ENCODE assay signal across 9 cellular contexts in genomic region chr13:41546372-41547252, GRCh38.
DNase-seq lines count a peak whose midpoint lies in the region; ATAC-seq, FAIRE-seq and TF ChIP-seq lines count a peak whose summit lies in the region.
"Had no signal": no experiment of that assay in that cellular context is flagged by ENCODE, and none has a peak within 500 bp of the region (broad histone marks: within the 10 kb centered on the region; RNA-seq: fewer than 3 reads in every experiment).

No MANE protein-coding gene starts in this region.

- TF ChIP-seq POLR2A in upper lobe of left lung (IDR thresholded peaks at IDR 0.05) = no peak

- peak in 1 of 8 donors; percentile 0 for ATAC-seq in heart right ventricle
- ATAC-seq in left ventricle myocardium superior = no peak
- no peak for ATAC-seq in upper lobe of left lung (ENCODE audit: low FRiP score in 2 of 2)
- ATAC-seq in HG03457 (IDR thresholded peaks at IDR 0.05; ENCODE audit: unreplicated experiment) = no peak
- no peak for ATAC-seq in HG03565 (IDR thresholded peaks at IDR 0.05; ENCODE audit: unreplicated experiment)

- no peaks in the 10 kb centered on the region for H4K20me1 ChIP-seq in astrocyte (ENCODE audit: insufficient read depth, low read length)

- H2AFZ ChIP-seq in astrocyte (ENCODE audit: low read depth, low read length) = no peak overlapping the region

- no peaks in the 10 kb centered on the region for H3K27me3 ChIP-seq in heart right ventricle
- peaks cover 2% of the 10 kb centered on the region for H3K27me3 ChIP-seq in astrocyte (ENCODE audit: insufficient read depth, low read length)
- no peaks in the 10 kb centered on the region for H3K27me3 ChIP-seq in layer of hippocampus (ENCODE audit: control insufficient read depth, insufficient read depth, low read length)
- H3K27me3 ChIP-seq in upper lobe of left lung = no peaks in the 10 kb centered on the region
- H3K27me3 ChIP-seq: adrenal gland had no signal

- H3K36me3 Mint-ChIP-seq in astrocyte (ENCODE audit: low read depth, unreplicated experiment) = peaks cover 3% of the 10 kb centered on the region

- H3K79me2 ChIP-seq in astrocyte (ENCODE audit: insufficient read depth, low read length) = no peaks in the 10 kb centered on the region

- H3K27ac ChIP-seq in heart right ventricle (peak overlapping the region in 9 of 10 donors; percentile 68 to 85 (median 76)), astrocyte (ENCODE audit: low read depth, low read length) (peak overlapping the region; percentile 42), layer of hippocampus (ENCODE audit: low read depth, low read length) (peak overlapping the region; percentile 99), upper lobe of left lung (peak overlapping the region in 3 of 4 donors; percentile 50 to 69 (median 68))

- H3K4me1 ChIP-seq in heart right ventricle (peaks cover 0 to 32% (median 18%) of the 10 kb centered on the region in 9 donors), astrocyte (ENCODE audit: insufficient read depth, low read length) (peaks cover 25% of the 10 kb centered on the region), upper lobe of left lung (peaks cover 0 to 14% (median 10%) of the 10 kb centered on the region in 4 donors)
- H3K4me1 ChIP-seq: adrenal gland had no signal

- H3K9me3 Mint-ChIP-seq in astrocyte (ENCODE audit: unreplicated experiment) = peaks cover 5% of the 10 kb centered on the region

- WGBS in heart right ventricle, 2 donors = 90 to 91% methylated on average over 14 of the region's 14 CpGs
- WGBS in upper lobe of left lung, 2 donors = 85 to 86% methylated on average over 8 to 14 of the region's 14 CpGs

- peaks cover 27% of the 10 kb centered on the region for H3K27me3 Mint-ChIP-seq in astrocyte (ENCODE audit: low read depth, unreplicated experiment)

- no peak for DNase-seq in heart right ventricle
- DNase-seq in left ventricle myocardium superior = no peak
- DNase-seq in astrocyte (ENCODE audit: low read depth) = peak; percentile 93
- DNase-seq in upper lobe of left lung = no peak
- DNase-seq in GM20000 (ENCODE audit: low spot score) = no peak
- DNase-seq: adrenal gland had no signal

- H3K4me2 ChIP-seq in astrocyte (ENCODE audit: low read length) = peak overlapping the region; percentile 58

- peaks cover 0 to 3% (median 0%) of the 10 kb centered on the region in 11 donors for H3K9me3 ChIP-seq in heart right ventricle
- peaks cover 3% of the 10 kb centered on the region for H3K9me3 ChIP-seq in astrocyte (ENCODE audit: insufficient read depth, low read depth, low read length)
- no peaks in the 10 kb centered on the region for H3K9me3 ChIP-seq in upper lobe of left lung
- H3K9me3 ChIP-seq: adrenal gland had no signal

- peak overlapping the region; percentile 12 for H3K27ac Mint-ChIP-seq in astrocyte (ENCODE audit: unreplicated experiment)

- TF ChIP-seq EP300 in upper lobe of left lung (IDR thresholded peaks at IDR 0.05) = no peak

- H3K4me1 Mint-ChIP-seq in astrocyte (ENCODE audit: low read depth, unreplicated experiment) = peaks cover 40% of the 10 kb centered on the region

- peak overlapping the region; percentile 35 for H3K9ac ChIP-seq in astrocyte (ENCODE audit: low read length)

- H3K36me3 ChIP-seq in heart right ventricle (no peaks in the 10 kb centered on the region), astrocyte (ENCODE audit: insufficient read depth, low read length) (no peaks in the 10 kb centered on the region), upper lobe of left lung (no peaks in the 10 kb centered on the region)
- H3K36me3 ChIP-seq: adrenal gland had no signal

- FAIRE-seq in astrocyte (lab: Jason Lieb, UNC) = peak; percentile 99

- TF ChIP-seq CTCF in heart right ventricle (IDR thresholded peaks at IDR 0.05) (no peak), astrocyte (IDR thresholded peaks at IDR 0.05; ENCODE audit: insufficient read depth, low read depth, low read length) (no peak), upper lobe of left lung (IDR thresholded peaks at IDR 0.05) (no peak), GM20000 (IDR thresholded peaks at IDR 0.05; ENCODE audit: extremely low read depth, missing control alignments) (no peak)

- intact Hi-C loops in heart right ventricle (cut with DNase I) (loop anchor here in 2 of 10 donors (2.0 to 5.0 kb wide), 6 partner anchors 49 to 106 kb away; partner anchors contain the start of gene RGCC (in 1 of the 2)), left ventricle myocardium superior (cut with micrococcal nuclease) (no loop called here)

- H3K4me3 ChIP-seq in heart right ventricle (no peak overlapping the region), astrocyte (ENCODE audit: insufficient read depth, low read depth, low read length) (no peak overlapping the region), upper lobe of left lung (no peak overlapping the region)
- H3K4me3 ChIP-seq: adrenal gland had no signal

- no peak overlapping the region for H3K4me3 Mint-ChIP-seq in astrocyte (ENCODE audit: unreplicated experiment)

Comparison
In these comparisons a context has a peak if more than half of its experiments do, and no peak if none do; other contexts are left out.
1. H3K27ac ChIP-seq: peak in every context shown above with its lines; median percentile 99 in layer of hippocampus; 76 in heart right ventricle; 68 in upper lobe of left lung; 42 in astrocyte.